15 cellular contexts compared by ENCODE assay signal in the genomic region with DNA sequence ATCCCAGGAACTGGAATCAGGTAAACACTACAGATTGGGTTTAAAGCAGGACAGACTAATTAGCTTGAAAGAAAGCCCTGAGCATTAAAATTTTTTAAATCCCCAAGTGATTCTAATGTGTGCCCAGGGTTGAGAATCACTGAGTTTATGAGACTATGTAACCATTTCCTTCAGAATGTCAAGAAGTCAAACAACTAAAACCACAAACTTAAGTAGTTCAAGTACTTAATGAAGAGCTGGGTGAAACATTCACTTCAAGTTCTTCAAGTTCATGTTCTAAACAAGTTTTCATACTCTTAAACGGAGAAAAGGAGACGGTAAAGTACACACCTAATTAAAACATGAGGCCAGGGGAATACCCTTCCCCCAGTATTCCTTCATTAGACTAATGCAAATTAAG. TPM values are rescaled to one million over a fixed set of nuclear protein-coding genes. Genes with fewer than 3 reads are reported as not detected.
A peak's percentile ranks its signal among the peaks of the same experiment; 100 is the strongest.
DNase-seq lines count a peak whose midpoint lies in the region; TF ChIP-seq lines count a peak whose summit lies in the region.
"Had no signal": no experiment of that assay in that cellular context is flagged by ENCODE, and none has a peak within 500 bp of the region (broad histone marks: within the 10 kb centered on the region; RNA-seq: fewer than 3 reads in every experiment).

No MANE protein-coding gene starts in this region.

- H3K4me1 ChIP-seq in fibroblast of lung (ENCODE audit: control insufficient read depth, extremely low read depth, insufficient read depth, low read length) (no peaks in the 10 kb centered on the region), SJCRH30 (no peaks in the 10 kb centered on the region), prostate gland (replicated peaks) (peaks cover 6% of the 10 kb centered on the region)

- no peaks in the 10 kb centered on the region for H3K36me3 ChIP-seq in fibroblast of lung (ENCODE audit: control insufficient read depth, insufficient read depth, low read length)
- peaks cover 36% of the 10 kb centered on the region for H3K36me3 ChIP-seq in SJCRH30
- no peaks in the 10 kb centered on the region for H3K36me3 ChIP-seq in prostate gland

- no peaks in the 10 kb centered on the region for H4K20me1 ChIP-seq in fibroblast of lung (ENCODE audit: control insufficient read depth, extremely low read depth, insufficient read depth, low read length)

- no peaks in the 10 kb centered on the region for H3K27me3 ChIP-seq in fibroblast of lung (ENCODE audit: control insufficient read depth, insufficient read depth, low read length)
- H3K27me3 ChIP-seq in SJCRH30, result no peaks in the 10 kb centered on the region
- H3K27me3 ChIP-seq in prostate gland (replicated peaks; ENCODE audit: insufficient read depth), result no peaks in the 10 kb centered on the region
- H3K27me3 ChIP-seq: BLaER1 treated with 17β-estradiol and CSF1 and Interleukin-3, amounts not matched to agents 10 nM and 100 nM had no signal

- no peak overlapping the region for H3K4me2 ChIP-seq in fibroblast of lung (ENCODE audit: extremely low read depth, insufficient read depth, low read length)
- H3K4me2 ChIP-seq: BLaER1 treated with 17β-estradiol and CSF1 and Interleukin-3, amounts not matched to agents 10 nM and 100 nM had no signal

- H3K4me3 ChIP-seq in fibroblast of lung (replicated peaks in 1 of 4; ENCODE audit: control extremely low read depth in 1 of 4, insufficient read depth in 1 of 4, low read depth in 3 of 4, low read length in 4 of 4) (no peak overlapping the region), retinal pigment epithelial cell (ENCODE audit: low read length) (no peak overlapping the region), SJCRH30 (no peak overlapping the region), prostate gland (no peak overlapping the region)
- H3K4me3 ChIP-seq: BLaER1 treated with 17β-estradiol and CSF1 and Interleukin-3, amounts not matched to agents 10 nM and 100 nM; SK-N-MC had no signal

- TF ChIP-seq POLR2A in prostate gland (IDR thresholded peaks at IDR 0.05), result no peak
- TF ChIP-seq POLR2A in erythroblast (IDR thresholded peaks at IDR 0.05; ENCODE audit: low read length), result no peak

- WGBS in prostate gland, result 67% methylated on average over 2 of the region's 2 CpGs

- H3K9ac ChIP-seq in fibroblast of lung (ENCODE audit: insufficient read depth, low read length), result no peak overlapping the region
- H3K9ac ChIP-seq: BLaER1 treated with 17β-estradiol and CSF1 and Interleukin-3, amounts not matched to agents 10 nM and 100 nM had no signal

- DNase-seq in EH (ENCODE audit: low read depth) (peak; percentile 49), NCI-H526 treated with DMSO at 0.1 percent for 48 hours (lab: John Stamatoyannopoulos, UW) (peak; percentile 22), fibroblast of lung (ENCODE audit: low read depth in 2 of 2) (peak; percentile 8 to 42), retinal pigment epithelial cell (ENCODE audit: low read depth) (peak; percentile 49), SJCRH30 (no peak), AG08396 (ENCODE audit: low spot score) (no peak), prostate gland (ENCODE audit: low spot score) (no peak), erythroblast (lab: John Stamatoyannopoulos, UW) (no peak)
- DNase-seq: DMS153, NCI-H146, NCI-H2107, NCI-H446 treated with DMSO at 0.1 percent for 48 hours, NCI-H82 had no signal

- H3K27ac ChIP-seq in fibroblast of lung (ENCODE audit: insufficient read depth, low read length) (no peak overlapping the region), SJCRH30 (no peak overlapping the region), prostate gland (no peak overlapping the region)
- H3K27ac ChIP-seq: BLaER1 treated with 17β-estradiol and CSF1 and Interleukin-3, amounts not matched to agents 10 nM and 100 nM; SK-N-MC had no signal

- peaks cover 4% of the 10 kb centered on the region for H3K79me2 ChIP-seq in fibroblast of lung (ENCODE audit: control insufficient read depth, insufficient read depth, low read length)

- H3K9me3 ChIP-seq in fibroblast of lung (ENCODE audit: control insufficient read depth, insufficient read depth, low read depth, low read length) (no peaks in the 10 kb centered on the region), SJCRH30 (replicated peaks) (no peaks in the 10 kb centered on the region), prostate gland (no peaks in the 10 kb centered on the region)

- no peak overlapping the region for H2AFZ ChIP-seq in fibroblast of lung (ENCODE audit: low read length)

- TF ChIP-seq CTCF in fibroblast of lung (conservative IDR thresholded peaks at IDR 0.05 in 1 of 2, IDR thresholded peaks at IDR 0.05 in 1 of 2; ENCODE audit: low read depth in 1 of 2, low read length in 2 of 2), result no peak
- no peak for TF ChIP-seq CTCF in retinal pigment epithelial cell (conservative IDR thresholded peaks at IDR 0.05; ENCODE audit: low read depth, low read length)
- TF ChIP-seq CTCF in prostate gland (IDR thresholded peaks at IDR 0.05), result no peak

- intact Hi-C loops in prostate gland (cut with DNase I), result no loop called here

RNA-seq across cellular contexts. Expression of gene TLL2, which starts 28.2 kb away (rescaled TPM):
- total RNA-seq in fibroblast of lung (0.17 and 0.26 TPM in 2 replicates), prostate gland (under 1 TPM; 0.28 to 0.32 TPM)
- polyA plus RNA-seq in fibroblast of lung, result 0.01 and 0.05 TPM in 2 replicates
- 0.02 TPM in 1 of 2 replicates, not detected in the other for polyA plus RNA-seq in fibroblast of lung (2012)
- polyA minus RNA-seq in fibroblast of lung (ENCODE audit: low replicate concordance), result not detected in 2 replicates
- 9.2 and 10.3 TPM in 2 replicates for total RNA-seq in SJCRH30 (2014; rRNA removed; shearing (Covaris generic))

RNA-seq across cellular contexts. Expression of gene TM9SF3, which starts 44.9 kb away (rescaled TPM):
- total RNA-seq in fibroblast of lung (92.7 and 103 TPM in 2 replicates), prostate gland (100 to 1,000 TPM in 1 of 2 donors, 10 to 100 TPM in 1; 74.1 to 165 TPM)
- 73.4 and 107 TPM in 2 replicates for polyA plus RNA-seq in fibroblast of lung
- 68.3 and 96.6 TPM in 2 replicates for polyA plus RNA-seq in fibroblast of lung (2012)
- polyA minus RNA-seq in fibroblast of lung (ENCODE audit: low replicate concordance), result 11.1 and 14.4 TPM in 2 replicates
- total RNA-seq in SJCRH30 (2014; rRNA removed; shearing (Covaris generic)), result 53.5 and 71.0 TPM in 2 replicates

Comparison
In these comparisons a context has a peak if more than half of its experiments do, and no peak if none do; other contexts are left out.
1. DNase-seq: peak in EH (single experiment), NCI-H526 treated with DMSO at 0.1 percent for 48 hours (single experiment), fibroblast of lung (2 of 2) and retinal pigment epithelial cell (single experiment); none in SJCRH30 (0 of 2), AG08396 (single experiment), prostate gland (single experiment) and erythroblast (0 of 2).